1 cellular context compared by ENCODE assay signal in genomic region chr17:7122386-7122785, GRCh38.
TF ChIP-seq lines count a peak whose summit lies in the region.

No MANE protein-coding gene starts in this region.

TF ChIP-seq in endothelial cell of umbilical vein, 7 proteins besides CTCF, POLR2A, EP300 and RAD21:
- no peak for TF ChIP-seq FOS (IDR thresholded peaks at IDR 0.05; ENCODE audit: borderline replicate concordance, insufficient read depth, low read length)
